12 cellular contexts compared by ENCODE assay signal in the genomic region with DNA sequence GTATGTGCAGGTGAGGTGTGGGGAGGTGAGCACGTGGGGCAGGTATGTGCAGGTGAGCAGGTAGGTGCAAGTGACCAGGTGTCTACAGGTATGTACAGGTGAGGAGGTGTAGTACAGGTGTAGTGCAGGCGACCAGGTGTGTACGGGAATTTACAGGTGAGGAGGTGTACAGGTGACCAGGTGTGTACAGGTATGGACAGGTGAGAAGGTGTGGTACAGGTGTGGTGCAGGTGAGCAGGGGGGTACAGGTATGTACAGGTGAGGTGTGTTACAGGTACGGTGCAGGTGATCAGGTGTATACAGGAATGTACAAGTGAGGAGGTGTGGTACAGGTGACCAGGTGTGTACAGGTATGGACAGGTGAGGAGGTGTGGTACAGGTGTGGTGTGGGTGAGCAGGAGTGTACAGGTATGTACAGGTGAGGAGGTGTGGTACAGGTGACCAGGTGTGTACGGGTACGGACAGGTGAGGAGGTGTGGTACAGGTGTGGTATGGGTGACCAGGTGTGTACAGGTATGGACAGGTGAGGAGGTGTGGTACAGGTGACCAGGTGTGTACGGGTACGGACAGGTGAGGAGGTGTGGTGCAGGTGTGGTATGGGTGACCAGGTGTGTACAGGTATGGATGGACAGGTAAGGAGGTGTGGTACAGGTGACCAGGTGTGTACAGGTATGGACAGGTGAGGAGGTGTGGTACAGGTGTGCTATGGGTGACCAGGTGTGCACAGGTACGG. TPM values are rescaled to one million over a fixed set of nuclear protein-coding genes. Genes with fewer than 3 reads are reported as not detected.
DNase-seq lines count a peak whose midpoint lies in the region; ATAC-seq and TF ChIP-seq lines count a peak whose summit lies in the region.
"Had no signal": no experiment of that assay in that cellular context is flagged by ENCODE, and none has a peak within 500 bp of the region (broad histone marks: within the 10 kb centered on the region; RNA-seq: fewer than 3 reads in every experiment).

No MANE protein-coding gene starts in this region.

- ATAC-seq in body of pancreas (peak; percentile 37), left lung (peak; percentile 31), HG03025 (IDR thresholded peaks at IDR 0.05; ENCODE audit: low FRiP score, unreplicated experiment) (no peak), GM19455 (IDR thresholded peaks at IDR 0.05; ENCODE audit: unreplicated experiment) (no peak), HG03108 (IDR thresholded peaks at IDR 0.05; ENCODE audit: unreplicated experiment) (no peak)
- ATAC-seq: PC-3 had no signal

- intact Hi-C loops in body of pancreas (cut with DNase I): no loop called here
- intact Hi-C loops in left lung (cut with DNase I): no loop called here

- peaks cover 29% of the 10 kb centered on the region for H3F3A ChIP-seq in GM23248 (ENCODE audit: insufficient read depth)

- no peak overlapping the region for H3K4me2 ChIP-seq in GM23248 (ENCODE audit: unreplicated experiment)

- no peak overlapping the region for H2AFZ ChIP-seq in GM23248

- 72 to 86% methylated on average over 7 to 9 of the region's 9 CpGs for whole genome bisulfite sequencing in GM23248 (ENCODE audit: low coverage in 1 of 2, low lambda C conversion rate in 2 of 2, missing lambda C conversion rate in 2 of 2), 2 experiments
- 88 to 89% methylated on average over 9 of the region's 9 CpGs for WGBS in body of pancreas, 2 donors

- DNase-seq in AG08396 (ENCODE audit: low spot score) (peak; percentile 64), GM23248 (peak; percentile 48), body of pancreas (no peak), left lung (peak in 1 of 2 donors; percentile 30), mesenteric fat pad (ENCODE audit: low spot score) (no peak)
- DNase-seq: NCI-H2029 treated with DMSO at 0.1 percent for 48 hours; PC-3; stimulated activated CD4-positive, alpha-beta T cell treated with anti-CD3 and anti-CD28 coated beads, Interleukin-4, amount 100 ng/mL, for 4 hours had no signal

- H3K4me1 ChIP-seq in GM23248 (ENCODE audit: insufficient read depth): no peaks in the 10 kb centered on the region
- H3K4me1 ChIP-seq in body of pancreas: no peaks in the 10 kb centered on the region
- H3K4me1 ChIP-seq in left lung: no peaks in the 10 kb centered on the region

- H3K27me3 ChIP-seq in GM23248 (replicated peaks; ENCODE audit: insufficient read depth): no peaks in the 10 kb centered on the region
- H3K27me3 ChIP-seq in body of pancreas: no peaks in the 10 kb centered on the region
- no peaks in the 10 kb centered on the region for H3K27me3 ChIP-seq in left lung

- H3K79me2 ChIP-seq in GM23248 (ENCODE audit: insufficient read depth): no peaks in the 10 kb centered on the region

- no peaks in the 10 kb centered on the region for H3K9me3 ChIP-seq in GM23248 (ENCODE audit: low read depth)
- no peaks in the 10 kb centered on the region for H3K9me3 ChIP-seq in body of pancreas
- no peaks in the 10 kb centered on the region for H3K9me3 ChIP-seq in left lung

- H3K27ac ChIP-seq in GM23248 (no peak overlapping the region), body of pancreas (no peak overlapping the region), left lung (no peak overlapping the region)

- TF ChIP-seq POLR2A in body of pancreas (IDR thresholded peaks at IDR 0.05): peak in 1 of 3 donors; percentile 11

- no peaks in the 10 kb centered on the region; the same call in 1 of the 2 replicates for H4K20me1 ChIP-seq in GM23248 (ENCODE audit: insufficient read depth)

- H3K9ac ChIP-seq in GM23248: no peak overlapping the region

- no peaks in the 10 kb centered on the region for H3K9me2 ChIP-seq in GM23248 (ENCODE audit: insufficient read depth)

- TF ChIP-seq CTCF in body of pancreas (IDR thresholded peaks at IDR 0.05) (no peak), left lung (IDR thresholded peaks at IDR 0.05) (no peak)

- in situ Hi-C loops in GM23248 (cut with MboI): no loop called here

- H3K4me3 ChIP-seq in GM23248 (no peak overlapping the region), body of pancreas (no peak overlapping the region), left lung (no peak overlapping the region)

- H3K36me3 ChIP-seq in GM23248 (ENCODE audit: low read depth) (peaks cover 7% of the 10 kb centered on the region), body of pancreas (replicated peaks in 1 of 2; ENCODE audit: insufficient read depth in 1 of 2, low read depth in 2 of 2) (peaks cover 0 to 30% of the 10 kb centered on the region in 2 donors), left lung (peaks cover 0 to 53% of the 10 kb centered on the region in 2 donors)

RNA-seq across cellular contexts. Expression of a gene that starts 12.8 kb away (rescaled TPM):
- 2.0 and 3.1 TPM in 2 replicates for total RNA-seq in GM23248 (2014; rRNA removed; shearing (Covaris generic))
- 1.4 and 1.6 TPM in 2 replicates for polyA plus RNA-seq in GM23248 (2016; fragmentation: Nextera tagmentation; extraction: Ambion mirVana)
- total RNA-seq in body of pancreas: 10 to 100 TPM; 10.9 to 14.8 TPM
- total RNA-seq in left lung: 10 to 100 TPM in 1 of 2 donors, 1 to 10 TPM in 1; 8.1 to 20.6 TPM
- total RNA-seq in mesenteric fat pad: 2.6 TPM

RNA-seq across cellular contexts. Expression of a gene that starts 45.0 kb away (rescaled TPM):
- total RNA-seq in GM23248 (2014; rRNA removed; shearing (Covaris generic)): not detected in 2 replicates
- polyA plus RNA-seq in GM23248 (2016; fragmentation: Nextera tagmentation; extraction: Ambion mirVana): not detected in 2 replicates
- total RNA-seq in body of pancreas (not detected), left lung (not detected), mesenteric fat pad (not detected)
- total RNA-seq: PC-3, urinary bladder had no signal
- polyA plus RNA-seq: urinary bladder had no signal

Comparison
In these comparisons a context has a peak if more than half of its experiments do, and no peak if none do; other contexts are left out.
1. DNase-seq: peak in AG08396 (single experiment) and GM23248 (single experiment); none in body of pancreas (0 of 4) and mesenteric fat pad (single experiment).
2. ATAC-seq: peak in body of pancreas (single experiment) and left lung (single experiment); none in HG03025 (single experiment), GM19455 (single experiment) and HG03108 (single experiment).